Comparison of ENCODE assay signal across 24 cellular contexts in genomic region chr12:32926963-32927362, GRCh38. TPM values are rescaled to one million over a fixed set of nuclear protein-coding genes. Genes with fewer than 3 reads are reported as not detected.
DNase-seq lines count a peak whose midpoint lies in the region; ATAC-seq, FAIRE-seq and TF ChIP-seq lines count a peak whose summit lies in the region.
"Had no signal": no experiment of that assay in that cellular context is flagged by ENCODE, and none has a peak within 500 bp of the region (broad histone marks: within the 10 kb centered on the region; RNA-seq: fewer than 3 reads in every experiment).

No MANE protein-coding gene starts in this region.

- intact Hi-C loops in K562 (cut with micrococcal nuclease), result no loop called here
- intact Hi-C loops in OCI-LY7 (cut with micrococcal nuclease; ENCODE audit: unreplicated experiment), result no loop called here

- dilution Hi-C loops in keratinocyte (cut with MboI; ENCODE audit: extremely low pct_ligation_motif_present, low sequenced_read_pairs), result no loop called here

- in situ Hi-C loops in K562 (cut with MboI), result no loop called here

- H3K27ac Mint-ChIP-seq in GM23338, result no peak overlapping the region
- H3K27ac Mint-ChIP-seq: CD4-positive, alpha-beta T cell; HFFc6 had no signal

- H3K36me3 ChIP-seq in GM23338 (ENCODE audit: insufficient read depth) (no peaks in the 10 kb centered on the region), K562 (ENCODE audit: control insufficient read depth, insufficient read depth, low read length) (no peaks in the 10 kb centered on the region), keratinocyte (ENCODE audit: control insufficient read depth in 2 of 2, extremely low read depth in 1 of 2, insufficient read depth in 2 of 2, low read length in 2 of 2) (no peaks in the 10 kb centered on the region), OCI-LY7 (ENCODE audit: insufficient read depth, low read length) (no peaks in the 10 kb centered on the region), Karpas-422 (ENCODE audit: insufficient read depth, low read length) (no peaks in the 10 kb centered on the region)

- POLR2A ChIA-PET in K562 (lab: Yijun Ruan, JAX) (interaction anchor here (0.9 kb wide), 1 partner anchor 10 kb away, joined by 3 read pairs; no protein-coding TSS in a partner anchor), OCI-LY7 (lab: Charles Lee) (no interaction called here)

- no peak for FAIRE-seq in K562 (lab: Jason Lieb, UNC)
- FAIRE-seq in keratinocyte (lab: Jason Lieb, UNC), result peak; percentile 9
- FAIRE-seq: A549, D721Med, GM12892, GM18507, HepG2 had no signal

- H3K79me2 ChIP-seq in GM23338 (replicated peaks; ENCODE audit: insufficient read depth), result no peaks in the 10 kb centered on the region
- H3K79me2 ChIP-seq in K562 (ENCODE audit: control insufficient read depth, insufficient read depth, low read length), result no peaks in the 10 kb centered on the region
- H3K79me2 ChIP-seq in keratinocyte (ENCODE audit: control insufficient read depth, insufficient read depth, low read length), result no peaks in the 10 kb centered on the region
- no peaks in the 10 kb centered on the region for H3K79me2 ChIP-seq in OCI-LY7 (ENCODE audit: insufficient read depth, low read depth, low read length)
- H3K79me2 ChIP-seq in Karpas-422 (ENCODE audit: low read length), result no peaks in the 10 kb centered on the region

- TF ChIP-seq POLR2A in K562 (conservative IDR thresholded peaks at IDR 0.05), result no peak

- no peak for DNase-seq in GM23338 (ENCODE audit: low spot score)
- DNase-seq in K562 (ENCODE audit: extremely low read depth in 1 of 4, low spot score in 3 of 4), result peak in 1 of 4 experiments; percentile 3
- no peak for DNase-seq in keratinocyte (ENCODE audit: low read depth, low spot score)
- no peak for DNase-seq in OCI-LY7 (ENCODE audit: low spot score)
- DNase-seq in NCI-H748 treated with DMSO at 0.1 percent for 48 hours (lab: John Stamatoyannopoulos, UW), result no peak
- DNase-seq in Karpas-422, result no peak
- no peak for DNase-seq in activated CD4-positive, alpha-beta T cell treated with anti-CD3 and anti-CD28 coated beads for 4 hours
- DNase-seq: AML-193; Caco-2; CD4-positive, alpha-beta T cell; DMS79; GDM1; GOT3; H7; HFFc6 had no signal

- ATAC-seq in GM23338 (no peak), K562 (no peak), esophagus mucosa (peak; percentile 71)
- ATAC-seq: A549, HCT116, HepG2 had no signal

- H3K27me3 ChIP-seq in GM23338 (ENCODE audit: insufficient read depth) (no peaks in the 10 kb centered on the region), K562 (ENCODE audit: control insufficient read depth in 2 of 2, insufficient read depth in 2 of 2, low read length in 2 of 2) (no peaks in the 10 kb centered on the region), keratinocyte (ENCODE audit: control insufficient read depth, extremely low read depth, insufficient read depth, low read length) (no peaks in the 10 kb centered on the region), Karpas-422 (ENCODE audit: low read length) (no peaks in the 10 kb centered on the region)

- no peaks in the 10 kb centered on the region for H3K36me3 Mint-ChIP-seq in GM23338 (ENCODE audit: low read depth)

- H3K9me3 ChIP-seq in K562 (replicated peaks; ENCODE audit: control insufficient read depth, insufficient read depth, low read depth, low read length), result no peaks in the 10 kb centered on the region; the same call in 1 of the 2 replicates
- no peaks in the 10 kb centered on the region for H3K9me3 ChIP-seq in keratinocyte (ENCODE audit: control insufficient read depth, low read depth, low read length)
- H3K9me3 ChIP-seq in OCI-LY7 (ENCODE audit: low read length), result no peaks in the 10 kb centered on the region
- no peaks in the 10 kb centered on the region for H3K9me3 ChIP-seq in Karpas-422 (ENCODE audit: low read length)
- H3K9me3 ChIP-seq: A549, Caco-2 had no signal

- H3K9me3 Mint-ChIP-seq in GM23338, result no peaks in the 10 kb centered on the region; the same call in 2 of the 3 replicates
- H3K9me3 Mint-ChIP-seq: CD4-positive, alpha-beta T cell had no signal

- no peaks in the 10 kb centered on the region for H3K9me2 ChIP-seq in GM23338 (ENCODE audit: insufficient read depth)
- no peaks in the 10 kb centered on the region for H3K9me2 ChIP-seq in OCI-LY7 (ENCODE audit: insufficient read depth, low read length)
- H3K9me2 ChIP-seq in Karpas-422 (replicated peaks; ENCODE audit: insufficient read depth, low read length), result no peaks in the 10 kb centered on the region; the same call in 1 of the 2 replicates

- CTCF ChIA-PET in K562 (lab: Yijun Ruan, JAX; ENCODE audit: low intra/inter-chr PET ratio), result no interaction called here
- CTCF ChIA-PET in OCI-LY7 (lab: Charles Lee; ENCODE audit: unreplicated experiment), result no interaction called here

- TF ChIP-seq CTCF in GM23338 (conservative IDR thresholded peaks at IDR 0.05; ENCODE audit: low read depth in 2 of 2) (no peak), K562 (IDR thresholded peaks at IDR 0.05 in 2 of 3, conservative IDR thresholded peaks at IDR 0.05 in 1 of 3; ENCODE audit: insufficient read depth in 2 of 3, low read depth in 1 of 3, low read length in 3 of 3) (no peak), keratinocyte (optimal IDR thresholded peaks at IDR 0.05 in 1 of 3, IDR thresholded peaks at IDR 0.05 in 1 of 3, conservative IDR thresholded peaks at IDR 0.05 in 1 of 3; ENCODE audit: extremely low read depth in 1 of 3, insufficient read depth in 2 of 3, low read length in 3 of 3) (no peak), OCI-LY7 (conservative IDR thresholded peaks at IDR 0.05; ENCODE audit: low read length) (no peak)

- H3K4me2 ChIP-seq in GM23338 (no peak overlapping the region), K562 (ENCODE audit: insufficient read depth, low read length) (no peak overlapping the region), keratinocyte (ENCODE audit: control insufficient read depth, extremely low read depth, insufficient read depth, low read depth, low read length) (no peak overlapping the region), OCI-LY7 (ENCODE audit: low read length) (no peak overlapping the region), Karpas-422 (ENCODE audit: low read depth, low read length, poor library complexity, severe bottlenecking) (no peak overlapping the region)
- H3K4me2 ChIP-seq: A549 had no signal

- H4K20me1 ChIP-seq in GM23338 (replicated peaks; ENCODE audit: insufficient read depth) (no peaks in the 10 kb centered on the region), K562 (replicated peaks; ENCODE audit: control insufficient read depth, insufficient read depth, low read length) (no peaks in the 10 kb centered on the region), keratinocyte (ENCODE audit: control insufficient read depth, extremely low read depth, insufficient read depth, low read length) (no peaks in the 10 kb centered on the region), OCI-LY7 (ENCODE audit: insufficient read depth, low read length) (no peaks in the 10 kb centered on the region), Karpas-422 (ENCODE audit: insufficient read depth, low read depth, low read length) (no peaks in the 10 kb centered on the region)

- H3K27ac ChIP-seq in GM23338 (ENCODE audit: low read depth) (no peak overlapping the region), K562 (ENCODE audit: extremely low read depth, low read depth, low read length) (no peak overlapping the region), keratinocyte (ENCODE audit: control insufficient read depth, insufficient read depth, low read length) (no peak overlapping the region), OCI-LY7 (ENCODE audit: low read depth, low read length, poor library complexity, severe bottlenecking) (no peak overlapping the region), Karpas-422 (ENCODE audit: low read length) (no peak overlapping the region)
- H3K27ac ChIP-seq: 22Rv1, A549, C4-2B had no signal

- no peaks in the 10 kb centered on the region for H3K4me1 Mint-ChIP-seq in GM23338

- H3K4me1 ChIP-seq in GM23338 (ENCODE audit: insufficient read depth), result no peaks in the 10 kb centered on the region
- no peaks in the 10 kb centered on the region for H3K4me1 ChIP-seq in K562 (replicated peaks in 1 of 2; ENCODE audit: control insufficient read depth in 2 of 2, insufficient read depth in 2 of 2, low read length in 2 of 2)
- peaks cover 11% of the 10 kb centered on the region for H3K4me1 ChIP-seq in keratinocyte (ENCODE audit: control insufficient read depth, extremely low read depth, insufficient read depth, low read length)
- H3K4me1 ChIP-seq in OCI-LY7 (ENCODE audit: insufficient read depth, low read length, poor library complexity, severe bottlenecking), result no peaks in the 10 kb centered on the region
- H3K4me1 ChIP-seq in Karpas-422 (ENCODE audit: low read length), result no peaks in the 10 kb centered on the region
- H3K4me1 ChIP-seq: Caco-2 had no signal

- H2AFZ ChIP-seq in GM23338 (0 out of 2 replicates have a peak overlapping the region, but pooled peaks have one; percentile 56), K562 (ENCODE audit: low read depth, low read length) (peak overlapping the region; percentile 51), keratinocyte (ENCODE audit: control insufficient read depth, low read length) (no peak overlapping the region), OCI-LY7 (ENCODE audit: low read length) (no peak overlapping the region), Karpas-422 (ENCODE audit: low read length) (no peak overlapping the region)

- H3K4me3 ChIP-seq in GM23338 (no peak overlapping the region), K562 (no peak overlapping the region), keratinocyte (ENCODE audit: control insufficient read depth in 2 of 3, extremely low read depth in 1 of 3, insufficient read depth in 2 of 3, low read depth in 1 of 3, low read length in 3 of 3) (no peak overlapping the region), OCI-LY7 (ENCODE audit: low read depth, low read length, poor library complexity, severe bottlenecking) (no peak overlapping the region), Karpas-422 (ENCODE audit: low read length) (no peak overlapping the region)
- H3K4me3 ChIP-seq: A549 had no signal

- no peak overlapping the region for H3K4me3 Mint-ChIP-seq in GM23338
- H3K4me3 Mint-ChIP-seq: CD4-positive, alpha-beta T cell; HFFc6 had no signal

- H3K9ac ChIP-seq in K562 (ENCODE audit: insufficient read depth in 1 of 2, low read depth in 2 of 2, low read length in 2 of 2) (no peak overlapping the region), keratinocyte (ENCODE audit: control insufficient read depth, extremely low read depth, insufficient read depth, low read length) (no peak overlapping the region), Karpas-422 (ENCODE audit: low read length) (no peak overlapping the region)

- BruUV-seq in K562 (replicated peaks; lab: Mats Ljungman, UMichigan), result no TSS peak
- BruUV-seq in OCI-LY7 (replicated peaks; lab: Mats Ljungman, UMichigan), result no TSS peak

- H3F3A ChIP-seq in GM23338 (replicated peaks; ENCODE audit: low read depth), result no peaks in the 10 kb centered on the region

- TF ChIP-seq EP300 in K562 (IDR thresholded peaks at IDR 0.05; ENCODE audit: low read length), result no peak

- H3K9me1 ChIP-seq in K562 (ENCODE audit: control insufficient read depth, insufficient read depth, low read length), result no peaks in the 10 kb centered on the region
- no peaks in the 10 kb centered on the region for H3K9me1 ChIP-seq in keratinocyte (ENCODE audit: control insufficient read depth, extremely low read depth, insufficient read depth, low read length)

- H3K27me3 Mint-ChIP-seq in GM23338 (ENCODE audit: insufficient read depth, low read depth, poor library complexity), result no peaks in the 10 kb centered on the region

- no peak for TF ChIP-seq RAD21 in K562 (CRISPR knock-in tag; conservative IDR thresholded peaks at IDR 0.05 in 1 of 2, IDR thresholded peaks at IDR 0.05 in 1 of 2)

- WGBS in K562 (ENCODE audit: insufficient coverage, low coverage, missing lambda C conversion rate), result 25% methylated on average over 4 of the region's 4 CpGs

RNA-seq across cellular contexts. Expression of gene PKP2, which starts 30.4 kb away (rescaled TPM):
- 47.6 and 49.9 TPM in 2 replicates for total RNA-seq in GM23338 (2014; rRNA removed; shearing (Covaris generic))
- polyA plus RNA-seq in GM23338 (2016; fragmentation: Nextera tagmentation; extraction: Ambion mirVana) (17.8 and 24.6 TPM in 2 replicates), K562 (2011; rRNA removed) (3.2 and 5.2 TPM in 2 replicates), K562 (2014; fragmentation: Illumina TruSeq; extraction: Trizol) (3.3 and 3.7 TPM in 2 replicates), K562 (2014; fragmentation: Nextera tagmentation; extraction: Ambion mirVana) (1 to 10 TPM; 1.6 TPM), K562 (2014; rRNA removed) (2.2 and 3.0 TPM in 2 replicates), keratinocyte (38.2 to 55.5 TPM (median 50.4 TPM) in 3 replicates)
- 2.3 and 5.2 TPM in 2 replicates for total RNA-seq in K562 (2011; cell fraction: chromatin; rRNA removed; ENCODE audit: low replicate concordance)
- 2.3 and 3.6 TPM in 2 replicates for total RNA-seq in K562 (2011; cell fraction: nucleolus; rRNA removed)
- 2.6 and 3.7 TPM in 2 replicates for total RNA-seq in K562 (2011; cell fraction: nucleoplasm; rRNA removed)
- total RNA-seq in K562 (2014; rRNA removed) (2.4 and 2.8 TPM in 2 replicates), K562 (2014; rRNA removed; fragmentation: Illumina TruSeq; extraction: Trizol) (4.2 and 5.3 TPM in 2 replicates), K562 (2015; rRNA removed; fragmentation: Illumina TruSeq; extraction: Trizol) (2.6 and 2.9 TPM in 2 replicates), K562 (2021) (3.5 and 4.1 TPM in 2 replicates), esophagus mucosa (13.7 TPM), OCI-LY7 (2022) (not detected in 2 replicates)
- polyA plus RNA-seq in K562 (2011; cell fraction: cytosol; rRNA removed), result 2.0 and 4.1 TPM in 2 replicates
- polyA plus RNA-seq in K562 (2011; cell fraction: nucleus; rRNA removed), result 2.3 and 6.1 TPM in 2 replicates
- polyA plus RNA-seq in K562 (2012), result 2.0 TPM in 2 replicates
- polyA minus RNA-seq in K562 (2011; rRNA and poly(A)+ RNA removed), result 4.1 and 11.9 TPM in 2 replicates
- polyA minus RNA-seq in K562 (2011; cell fraction: cytosol; rRNA and poly(A)+ RNA removed), result 2.1 and 5.1 TPM in 2 replicates
- polyA minus RNA-seq in K562 (2011; cell fraction: nucleus; rRNA and poly(A)+ RNA removed), result 2.6 and 10.7 TPM in 2 replicates
- 12.8 TPM for polyA plus RNA-seq in keratinocyte (2011; ENCODE audit: low read depth)
- polyA plus RNA-seq in keratinocyte (2011; cell fraction: cytosol; rRNA removed), result 38.8 and 54.4 TPM in 2 replicates
- polyA plus RNA-seq in keratinocyte (2011; cell fraction: nucleus; rRNA removed), result 54.9 and 60.9 TPM in 2 replicates
- 23.9 and 43.6 TPM in 2 replicates for polyA plus RNA-seq in keratinocyte (2012; ENCODE audit: low replicate concordance)
- 43.3 to 81.9 TPM (median 56.8 TPM) in 3 replicates for polyA minus RNA-seq in keratinocyte
- polyA minus RNA-seq in keratinocyte (2011; cell fraction: cytosol; rRNA and poly(A)+ RNA removed), result 52.0 TPM
- 61.7 and 80.4 TPM in 2 replicates for polyA minus RNA-seq in keratinocyte (2011; cell fraction: nucleus; rRNA and poly(A)+ RNA removed)
- not detected in 2 replicates for total RNA-seq in OCI-LY7 (2014; rRNA removed; shearing (Covaris generic))
- not detected in 2 replicates for total RNA-seq in Karpas-422 (2014; rRNA removed; shearing (Covaris generic); ENCODE audit: low replicate concordance)

Comparison
In these comparisons a context has a peak if more than half of its experiments do, and no peak if none do; other contexts are left out.
1. H2AFZ ChIP-seq: peak in GM23338 (single experiment) and K562 (single experiment); none in keratinocyte (single experiment), OCI-LY7 (single experiment) and Karpas-422 (single experiment).